ENCODE assay signal across 5 cellular contexts in genomic region chr7:117460815-117461214, GRCh38. TPM values are rescaled to one million over a fixed set of nuclear protein-coding genes. Genes with fewer than 3 reads are reported as not detected.
"Had no signal": no experiment of that assay in that cellular context is flagged by ENCODE, and none has a peak within 500 bp of the region (broad histone marks: within the 10 kb centered on the region; RNA-seq: fewer than 3 reads in every experiment).

No MANE protein-coding gene starts in this region.

RNA-seq across cellular contexts. Expression of gene CFTR, which starts 19.0 kb away (rescaled TPM):
- total RNA-seq: HepG2, HT1080 had no signal
- polyA plus RNA-seq: HepG2, IgD-negative memory B cell had no signal

RNA-seq across cellular contexts. Expression of gene ASZ1, which starts 33.5 kb away (rescaled TPM):
- total RNA-seq: HepG2, HT-29, HT1080, IMR-90 had no signal
- polyA plus RNA-seq: HepG2, IgD-negative memory B cell, IMR-90 had no signal
